7 cellular contexts compared by ENCODE assay signal in genomic region chr18:48188609-48189008, GRCh38.
"Had no signal": no experiment of that assay in that cellular context is flagged by ENCODE, and none has a peak within 500 bp of the region (broad histone marks: within the 10 kb centered on the region; RNA-seq: fewer than 3 reads in every experiment).

No MANE protein-coding gene starts in this region.

- ATAC-seq: GM23338, K562 had no signal

- DNase-seq: H7, HCEC 1CT, HFFc6, IMR-90, KG1 had no signal

- H3K9me3 Mint-ChIP-seq: GM23338, HFFc6 had no signal

- H3K4me3 ChIP-seq: GM23338, K562 had no signal

- H3K4me3 Mint-ChIP-seq: GM23338, HFFc6 had no signal

- H3K27ac Mint-ChIP-seq: GM23338, HFFc6 had no signal
